1 cellular context compared by ENCODE assay signal in the genomic region with DNA sequence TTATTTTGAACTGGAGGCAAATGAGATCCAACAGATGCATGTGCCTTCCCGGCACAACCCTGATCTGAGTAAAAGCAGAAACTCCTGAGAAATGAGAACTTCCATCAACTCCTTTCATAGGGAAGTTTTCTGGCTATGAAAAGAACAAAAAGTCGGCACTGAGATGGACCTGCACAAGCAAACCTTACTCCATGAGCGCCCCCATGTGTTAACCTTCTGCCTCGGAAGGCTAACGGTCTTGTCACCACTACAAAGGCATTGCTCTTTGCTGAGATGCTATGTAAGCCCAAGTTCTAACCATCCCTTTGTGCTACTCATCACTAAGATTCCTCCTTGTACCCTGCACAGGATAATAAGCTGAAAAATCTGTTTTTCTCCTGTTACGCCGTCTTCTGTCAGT.
TF ChIP-seq lines count a peak whose summit lies in the region.

No MANE protein-coding gene starts in this region.

TF ChIP-seq in GM23338, 12 proteins besides CTCF, POLR2A, EP300 and RAD21:
- TF ChIP-seq ZNF462 (CRISPR knock-in tag; IDR thresholded peaks at IDR 0.05), result no peak
- TF ChIP-seq STAT1 (IDR thresholded peaks at IDR 0.05; ENCODE audit: unreplicated experiment), result no peak
- no peak for TF ChIP-seq POLR2AphosphoS5 (IDR thresholded peaks at IDR 0.05; ENCODE audit: low read depth)
- TF ChIP-seq CREB1 (CRISPR knock-in tag; IDR thresholded peaks at IDR 0.05; ENCODE audit: low read depth), result no peak
- TF ChIP-seq, protein P1, sequence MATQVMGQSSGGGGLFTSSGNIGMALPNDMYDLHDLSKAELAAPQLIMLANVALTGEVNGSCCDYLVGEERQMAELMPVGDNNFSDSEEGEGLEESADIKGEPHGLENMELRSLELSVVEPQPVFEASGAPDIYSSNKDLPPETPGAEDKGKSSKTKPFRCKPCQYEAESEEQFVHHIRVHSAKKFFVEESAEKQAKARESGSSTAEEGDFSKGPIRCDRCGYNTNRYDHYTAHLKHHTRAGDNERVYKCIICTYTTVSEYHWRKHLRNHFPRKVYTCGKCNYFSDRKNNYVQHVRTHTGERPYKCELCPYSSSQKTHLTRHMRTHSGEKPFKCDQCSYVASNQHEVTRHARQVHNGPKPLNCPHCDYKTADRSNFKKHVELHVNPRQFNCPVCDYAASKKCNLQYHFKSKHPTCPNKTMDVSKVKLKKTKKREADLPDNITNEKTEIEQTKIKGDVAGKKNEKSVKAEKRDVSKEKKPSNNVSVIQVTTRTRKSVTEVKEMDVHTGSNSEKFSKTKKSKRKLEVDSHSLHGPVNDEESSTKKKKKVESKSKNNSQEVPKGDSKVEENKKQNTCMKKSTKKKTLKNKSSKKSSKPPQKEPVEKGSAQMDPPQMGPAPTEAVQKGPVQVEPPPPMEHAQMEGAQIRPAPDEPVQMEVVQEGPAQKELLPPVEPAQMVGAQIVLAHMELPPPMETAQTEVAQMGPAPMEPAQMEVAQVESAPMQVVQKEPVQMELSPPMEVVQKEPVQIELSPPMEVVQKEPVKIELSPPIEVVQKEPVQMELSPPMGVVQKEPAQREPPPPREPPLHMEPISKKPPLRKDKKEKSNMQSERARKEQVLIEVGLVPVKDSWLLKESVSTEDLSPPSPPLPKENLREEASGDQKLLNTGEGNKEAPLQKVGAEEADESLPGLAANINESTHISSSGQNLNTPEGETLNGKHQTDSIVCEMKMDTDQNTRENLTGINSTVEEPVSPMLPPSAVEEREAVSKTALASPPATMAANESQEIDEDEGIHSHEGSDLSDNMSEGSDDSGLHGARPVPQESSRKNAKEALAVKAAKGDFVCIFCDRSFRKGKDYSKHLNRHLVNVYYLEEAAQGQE (IDR thresholded peaks at IDR 0.05; ENCODE audit: unreplicated experiment), result no peak
- TF ChIP-seq NANOG (IDR thresholded peaks at IDR 0.05; ENCODE audit: borderline replicate concordance), result no peak
- TF ChIP-seq EZH2 (IDR thresholded peaks at IDR 0.05; ENCODE audit: low read depth, unreplicated experiment), result no peak
- TF ChIP-seq EZH2phosphoT487 (IDR thresholded peaks at IDR 0.05; ENCODE audit: unreplicated experiment), result no peak
- TF ChIP-seq JUNB (IDR thresholded peaks at IDR 0.05; ENCODE audit: unreplicated experiment), result no peak
- no peak for TF ChIP-seq ZNF114 (CRISPR knock-in tag; IDR thresholded peaks at IDR 0.05)
- TF ChIP-seq, protein P2, sequence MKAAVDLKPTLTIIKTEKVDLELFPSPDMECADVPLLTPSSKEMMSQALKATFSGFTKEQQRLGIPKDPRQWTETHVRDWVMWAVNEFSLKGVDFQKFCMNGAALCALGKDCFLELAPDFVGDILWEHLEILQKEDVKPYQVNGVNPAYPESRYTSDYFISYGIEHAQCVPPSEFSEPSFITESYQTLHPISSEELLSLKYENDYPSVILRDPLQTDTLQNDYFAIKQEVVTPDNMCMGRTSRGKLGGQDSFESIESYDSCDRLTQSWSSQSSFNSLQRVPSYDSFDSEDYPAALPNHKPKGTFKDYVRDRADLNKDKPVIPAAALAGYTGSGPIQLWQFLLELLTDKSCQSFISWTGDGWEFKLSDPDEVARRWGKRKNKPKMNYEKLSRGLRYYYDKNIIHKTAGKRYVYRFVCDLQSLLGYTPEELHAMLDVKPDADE (IDR thresholded peaks at IDR 0.05), result no peak
- no peak for TF ChIP-seq ZNF331 (CRISPR knock-in tag; IDR thresholded peaks at IDR 0.05; ENCODE audit: low read depth)
